Comparison of ENCODE assay signal across 1 cellular context in the genomic region with DNA sequence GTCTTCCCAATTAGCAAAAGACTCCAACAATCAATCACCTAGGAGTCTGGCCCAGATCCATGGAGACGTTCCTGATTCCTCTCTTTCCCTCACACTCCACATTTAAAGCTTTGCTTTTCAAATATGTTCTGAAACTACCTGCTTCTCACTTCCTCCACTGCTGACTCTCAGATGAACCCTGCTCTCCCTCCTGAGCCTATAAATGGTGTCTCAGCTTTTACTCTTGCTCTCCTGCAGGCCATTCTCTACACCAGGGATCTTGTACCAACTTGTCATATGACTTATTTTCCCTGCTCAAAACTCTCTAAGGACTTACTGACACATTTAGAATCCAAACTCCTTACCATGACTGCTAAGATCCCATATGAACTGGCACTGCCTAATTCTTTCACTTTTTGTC.
TF ChIP-seq lines count a peak whose summit lies in the region.

No MANE protein-coding gene starts in this region.

TF ChIP-seq in GM12878, 131 proteins besides CTCF, POLR2A, EP300 and RAD21 (continued from another document):
- TF ChIP-seq, protein P1, sequence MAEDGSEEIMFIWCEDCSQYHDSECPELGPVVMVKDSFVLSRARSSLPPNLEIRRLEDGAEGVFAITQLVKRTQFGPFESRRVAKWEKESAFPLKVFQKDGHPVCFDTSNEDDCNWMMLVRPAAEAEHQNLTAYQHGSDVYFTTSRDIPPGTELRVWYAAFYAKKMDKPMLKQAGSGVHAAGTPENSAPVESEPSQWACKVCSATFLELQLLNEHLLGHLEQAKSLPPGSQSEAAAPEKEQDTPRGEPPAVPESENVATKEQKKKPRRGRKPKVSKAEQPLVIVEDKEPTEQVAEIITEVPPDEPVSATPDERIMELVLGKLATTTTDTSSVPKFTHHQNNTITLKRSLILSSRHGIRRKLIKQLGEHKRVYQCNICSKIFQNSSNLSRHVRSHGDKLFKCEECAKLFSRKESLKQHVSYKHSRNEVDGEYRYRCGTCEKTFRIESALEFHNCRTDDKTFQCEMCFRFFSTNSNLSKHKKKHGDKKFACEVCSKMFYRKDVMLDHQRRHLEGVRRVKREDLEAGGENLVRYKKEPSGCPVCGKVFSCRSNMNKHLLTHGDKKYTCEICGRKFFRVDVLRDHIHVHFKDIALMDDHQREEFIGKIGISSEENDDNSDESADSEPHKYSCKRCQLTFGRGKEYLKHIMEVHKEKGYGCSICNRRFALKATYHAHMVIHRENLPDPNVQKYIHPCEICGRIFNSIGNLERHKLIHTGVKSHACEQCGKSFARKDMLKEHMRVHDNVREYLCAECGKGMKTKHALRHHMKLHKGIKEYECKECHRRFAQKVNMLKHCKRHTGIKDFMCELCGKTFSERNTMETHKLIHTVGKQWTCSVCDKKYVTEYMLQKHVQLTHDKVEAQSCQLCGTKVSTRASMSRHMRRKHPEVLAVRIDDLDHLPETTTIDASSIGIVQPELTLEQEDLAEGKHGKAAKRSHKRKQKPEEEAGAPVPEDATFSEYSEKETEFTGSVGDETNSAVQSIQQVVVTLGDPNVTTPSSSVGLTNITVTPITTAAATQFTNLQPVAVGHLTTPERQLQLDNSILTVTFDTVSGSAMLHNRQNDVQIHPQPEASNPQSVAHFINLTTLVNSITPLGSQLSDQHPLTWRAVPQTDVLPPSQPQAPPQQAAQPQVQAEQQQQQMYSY (CRISPR knock-in tag; IDR thresholded peaks at IDR 0.05) = no peak
- TF ChIP-seq EED (IDR thresholded peaks at IDR 0.05; ENCODE audit: low read depth) (peak; percentile 55; the same call in 1 of the 2 replicates), IKZF1 (conservative IDR thresholded peaks at IDR 0.05) (peak; percentile 75), SMARCA5 (IDR thresholded peaks at IDR 0.05) (0 out of 2 replicates have a peak, but pooled peaks have one; percentile 33), SUPT20H (IDR thresholded peaks at IDR 0.05; ENCODE audit: borderline replicate concordance, control insufficient read depth, low read depth, low read length) (no peak), IKZF2 (IDR thresholded peaks at IDR 0.05) (peak; percentile 86 to 91), HDAC6 (IDR thresholded peaks at IDR 0.05; ENCODE audit: unreplicated experiment) (no peak), MEF2B (IDR thresholded peaks at IDR 0.05; ENCODE audit: partially characterized antibody, poor library complexity, severe bottlenecking) (peak; percentile 34), ESRRA (IDR thresholded peaks at IDR 0.05; ENCODE audit: low read length) (no peak), DPF2 (IDR thresholded peaks at IDR 0.05) (peak; percentile 50)
- TF ChIP-seq, protein P2, sequence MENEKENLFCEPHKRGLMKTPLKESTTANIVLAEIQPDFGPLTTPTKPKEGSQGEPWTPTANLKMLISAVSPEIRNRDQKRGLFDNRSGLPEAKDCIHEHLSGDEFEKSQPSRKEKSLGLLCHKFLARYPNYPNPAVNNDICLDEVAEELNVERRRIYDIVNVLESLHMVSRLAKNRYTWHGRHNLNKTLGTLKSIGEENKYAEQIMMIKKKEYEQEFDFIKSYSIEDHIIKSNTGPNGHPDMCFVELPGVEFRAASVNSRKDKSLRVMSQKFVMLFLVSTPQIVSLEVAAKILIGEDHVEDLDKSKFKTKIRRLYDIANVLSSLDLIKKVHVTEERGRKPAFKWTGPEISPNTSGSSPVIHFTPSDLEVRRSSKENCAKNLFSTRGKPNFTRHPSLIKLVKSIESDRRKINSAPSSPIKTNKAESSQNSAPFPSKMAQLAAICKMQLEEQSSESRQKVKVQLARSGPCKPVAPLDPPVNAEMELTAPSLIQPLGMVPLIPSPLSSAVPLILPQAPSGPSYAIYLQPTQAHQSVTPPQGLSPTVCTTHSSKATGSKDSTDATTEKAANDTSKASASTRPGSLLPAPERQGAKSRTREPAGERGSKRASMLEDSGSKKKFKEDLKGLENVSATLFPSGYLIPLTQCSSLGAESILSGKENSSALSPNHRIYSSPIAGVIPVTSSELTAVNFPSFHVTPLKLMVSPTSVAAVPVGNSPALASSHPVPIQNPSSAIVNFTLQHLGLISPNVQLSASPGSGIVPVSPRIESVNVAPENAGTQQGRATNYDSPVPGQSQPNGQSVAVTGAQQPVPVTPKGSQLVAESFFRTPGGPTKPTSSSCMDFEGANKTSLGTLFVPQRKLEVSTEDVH (IDR thresholded peaks at IDR 0.05; ENCODE audit: low read depth, partially characterized antibody) = no peak
- TF ChIP-seq, protein P3, sequence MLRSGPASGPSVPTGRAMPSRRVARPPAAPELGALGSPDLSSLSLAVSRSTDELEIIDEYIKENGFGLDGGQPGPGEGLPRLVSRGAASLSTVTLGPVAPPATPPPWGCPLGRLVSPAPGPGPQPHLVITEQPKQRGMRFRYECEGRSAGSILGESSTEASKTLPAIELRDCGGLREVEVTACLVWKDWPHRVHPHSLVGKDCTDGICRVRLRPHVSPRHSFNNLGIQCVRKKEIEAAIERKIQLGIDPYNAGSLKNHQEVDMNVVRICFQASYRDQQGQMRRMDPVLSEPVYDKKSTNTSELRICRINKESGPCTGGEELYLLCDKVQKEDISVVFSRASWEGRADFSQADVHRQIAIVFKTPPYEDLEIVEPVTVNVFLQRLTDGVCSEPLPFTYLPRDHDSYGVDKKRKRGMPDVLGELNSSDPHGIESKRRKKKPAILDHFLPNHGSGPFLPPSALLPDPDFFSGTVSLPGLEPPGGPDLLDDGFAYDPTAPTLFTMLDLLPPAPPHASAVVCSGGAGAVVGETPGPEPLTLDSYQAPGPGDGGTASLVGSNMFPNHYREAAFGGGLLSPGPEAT (IDR thresholded peaks at IDR 0.05; ENCODE audit: low read depth) = peak; percentile 69
- TF ChIP-seq, protein P4, sequence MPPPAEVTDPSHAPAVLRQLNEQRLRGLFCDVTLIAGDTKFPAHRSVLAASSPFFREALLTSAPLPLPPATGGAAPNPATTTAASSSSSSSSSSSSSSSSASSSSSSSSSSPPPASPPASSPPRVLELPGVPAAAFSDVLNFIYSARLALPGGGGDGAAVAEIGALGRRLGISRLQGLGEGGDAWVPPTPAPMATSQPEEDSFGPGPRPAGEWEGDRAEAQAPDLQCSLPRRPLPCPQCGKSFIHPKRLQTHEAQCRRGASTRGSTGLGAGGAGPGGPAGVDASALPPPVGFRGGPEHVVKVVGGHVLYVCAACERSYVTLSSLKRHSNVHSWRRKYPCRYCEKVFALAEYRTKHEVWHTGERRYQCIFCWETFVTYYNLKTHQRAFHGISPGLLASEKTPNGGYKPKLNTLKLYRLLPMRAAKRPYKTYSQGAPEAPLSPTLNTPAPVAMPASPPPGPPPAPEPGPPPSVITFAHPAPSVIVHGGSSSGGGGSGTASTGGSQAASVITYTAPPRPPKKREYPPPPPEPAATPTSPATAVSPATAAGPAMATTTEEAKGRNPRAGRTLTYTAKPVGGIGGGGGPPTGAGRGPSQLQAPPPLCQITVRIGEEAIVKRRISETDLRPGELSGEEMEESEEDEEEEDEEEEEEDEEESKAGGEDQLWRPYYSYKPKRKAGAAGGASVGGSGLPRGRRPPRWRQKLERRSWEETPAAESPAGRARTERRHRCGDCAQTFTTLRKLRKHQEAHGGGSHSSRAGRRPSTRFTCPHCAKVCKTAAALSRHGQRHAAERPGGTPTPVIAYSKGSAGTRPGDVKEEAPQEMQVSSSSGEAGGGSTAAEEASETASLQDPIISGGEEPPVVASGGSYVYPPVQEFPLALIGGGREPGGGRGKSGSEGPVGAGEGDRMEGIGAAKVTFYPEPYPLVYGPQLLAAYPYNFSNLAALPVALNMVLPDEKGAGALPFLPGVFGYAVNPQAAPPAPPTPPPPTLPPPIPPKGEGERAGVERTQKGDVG (CRISPR knock-in tag; IDR thresholded peaks at IDR 0.05) = no peak
- TF ChIP-seq, protein P5, sequence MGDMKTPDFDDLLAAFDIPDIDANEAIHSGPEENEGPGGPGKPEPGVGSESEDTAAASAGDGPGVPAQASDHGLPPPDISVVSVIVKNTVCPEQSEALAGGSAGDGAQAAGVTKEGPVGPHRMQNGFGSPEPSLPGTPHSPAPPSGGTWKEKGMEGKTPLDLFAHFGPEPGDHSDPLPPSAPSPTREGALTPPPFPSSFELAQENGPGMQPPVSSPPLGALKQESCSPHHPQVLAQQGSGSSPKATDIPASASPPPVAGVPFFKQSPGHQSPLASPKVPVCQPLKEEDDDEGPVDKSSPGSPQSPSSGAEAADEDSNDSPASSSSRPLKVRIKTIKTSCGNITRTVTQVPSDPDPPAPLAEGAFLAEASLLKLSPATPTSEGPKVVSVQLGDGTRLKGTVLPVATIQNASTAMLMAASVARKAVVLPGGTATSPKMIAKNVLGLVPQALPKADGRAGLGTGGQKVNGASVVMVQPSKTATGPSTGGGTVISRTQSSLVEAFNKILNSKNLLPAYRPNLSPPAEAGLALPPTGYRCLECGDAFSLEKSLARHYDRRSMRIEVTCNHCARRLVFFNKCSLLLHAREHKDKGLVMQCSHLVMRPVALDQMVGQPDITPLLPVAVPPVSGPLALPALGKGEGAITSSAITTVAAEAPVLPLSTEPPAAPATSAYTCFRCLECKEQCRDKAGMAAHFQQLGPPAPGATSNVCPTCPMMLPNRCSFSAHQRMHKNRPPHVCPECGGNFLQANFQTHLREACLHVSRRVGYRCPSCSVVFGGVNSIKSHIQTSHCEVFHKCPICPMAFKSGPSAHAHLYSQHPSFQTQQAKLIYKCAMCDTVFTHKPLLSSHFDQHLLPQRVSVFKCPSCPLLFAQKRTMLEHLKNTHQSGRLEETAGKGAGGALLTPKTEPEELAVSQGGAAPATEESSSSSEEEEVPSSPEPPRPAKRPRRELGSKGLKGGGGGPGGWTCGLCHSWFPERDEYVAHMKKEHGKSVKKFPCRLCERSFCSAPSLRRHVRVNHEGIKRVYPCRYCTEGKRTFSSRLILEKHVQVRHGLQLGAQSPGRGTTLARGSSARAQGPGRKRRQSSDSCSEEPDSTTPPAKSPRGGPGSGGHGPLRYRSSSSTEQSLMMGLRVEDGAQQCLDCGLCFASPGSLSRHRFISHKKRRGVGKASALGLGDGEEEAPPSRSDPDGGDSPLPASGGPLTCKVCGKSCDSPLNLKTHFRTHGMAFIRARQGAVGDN (IDR thresholded peaks at IDR 0.05) = no peak
